10 cellular contexts compared by ENCODE assay signal in the genomic region with DNA sequence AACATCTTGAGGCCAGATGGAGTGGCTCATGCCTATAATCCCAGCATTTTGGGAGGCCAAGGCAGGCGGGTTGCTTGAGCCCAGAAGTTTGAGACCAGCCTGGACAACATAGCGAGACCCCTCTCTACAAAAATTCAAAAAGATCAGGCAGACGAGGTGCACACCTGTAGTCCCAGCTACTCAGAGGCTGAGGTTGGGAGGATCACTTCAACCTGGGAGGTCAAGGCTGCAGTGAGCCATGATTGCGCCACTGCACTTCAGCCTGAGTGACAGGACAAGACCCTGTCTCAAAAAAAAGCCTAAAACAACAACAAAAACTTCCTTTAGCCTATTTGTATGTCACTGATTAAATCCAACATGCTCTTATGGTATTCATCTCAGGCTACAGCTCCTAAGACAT. TPM values are rescaled to one million over a fixed set of nuclear protein-coding genes. Genes with fewer than 3 reads are reported as not detected.
A peak's percentile ranks its signal among the peaks of the same experiment; 100 is the strongest.
DNase-seq lines count a peak whose midpoint lies in the region; ATAC-seq and TF ChIP-seq lines count a peak whose summit lies in the region.
"Had no signal": no experiment of that assay in that cellular context is flagged by ENCODE, and none has a peak within 500 bp of the region (broad histone marks: within the 10 kb centered on the region; RNA-seq: fewer than 3 reads in every experiment).

No MANE protein-coding gene starts in this region.

- H3K27ac Mint-ChIP-seq in T-helper 2 cell treated with Interferon-gamma antibody and Interleukin-4, amounts not matched to agents 5 μg/mL and 100 μg/mL, for 36 hours, result peak overlapping the region; percentile 83
- peak overlapping the region; percentile 84 for H3K27ac Mint-ChIP-seq in T-helper 17 cell

- H3K4me3 ChIP-seq in gastroesophageal sphincter (no peak overlapping the region), smooth muscle cell (no peak overlapping the region)

- H3K9ac ChIP-seq in smooth muscle cell (ENCODE audit: low read depth), result no peak overlapping the region

- H4K20me1 ChIP-seq in smooth muscle cell (ENCODE audit: low read depth), result no peaks in the 10 kb centered on the region

- TF ChIP-seq EP300 in gastroesophageal sphincter (IDR thresholded peaks at IDR 0.05), result no peak

- TF ChIP-seq CTCF in gastroesophageal sphincter (IDR thresholded peaks at IDR 0.05), result no peak
- no peak for TF ChIP-seq CTCF in smooth muscle cell (IDR thresholded peaks at IDR 0.05; ENCODE audit: borderline replicate concordance, insufficient read depth, poor library complexity, severe bottlenecking)

- H3K4me2 ChIP-seq in smooth muscle cell, result no peak overlapping the region

- DNase-seq in T-helper 2 cell treated with Interferon-gamma antibody and Interleukin-4, amounts not matched to agents 5 μg/mL and 100 μg/mL, for 36 hours (ENCODE audit: low spot score), result no peak
- DNase-seq in T-helper 2 cell (no peak), T-helper 17 cell (no peak), smooth muscle cell (lab: John Stamatoyannopoulos, UW; ENCODE audit: unreplicated experiment) (no peak), NCI-H345 (lab: John Stamatoyannopoulos, UW) (no peak), NOMO-1 (lab: John Stamatoyannopoulos, UW; ENCODE audit: unreplicated experiment in 2 of 2) (no peak)
- DNase-seq: NCI-H187 had no signal

- TF ChIP-seq POLR2A in gastroesophageal sphincter (IDR thresholded peaks at IDR 0.05), result no peak

- H3K27me3 ChIP-seq in gastroesophageal sphincter, result no peaks in the 10 kb centered on the region
- no peaks in the 10 kb centered on the region for H3K27me3 ChIP-seq in smooth muscle cell (ENCODE audit: low read depth)

- H3K4me1 ChIP-seq in gastroesophageal sphincter, result peaks cover 0 to 15% (median 4%) of the 10 kb centered on the region in 3 donors
- no peaks in the 10 kb centered on the region for H3K4me1 ChIP-seq in smooth muscle cell (ENCODE audit: low read depth)

- H3K79me2 ChIP-seq in smooth muscle cell (ENCODE audit: low read depth), result no peaks in the 10 kb centered on the region

- ATAC-seq in T-helper 17 cell (no peak), gastroesophageal sphincter (no peak), GM21447 (IDR thresholded peaks at IDR 0.05; ENCODE audit: unreplicated experiment) (no peak)

- H3K9me3 ChIP-seq in T-helper 17 cell (ENCODE audit: control insufficient read depth, low read length, poor library complexity, severe bottlenecking) (no peaks in the 10 kb centered on the region), gastroesophageal sphincter (no peaks in the 10 kb centered on the region), smooth muscle cell (replicated peaks; ENCODE audit: low read depth) (no peaks in the 10 kb centered on the region)

- H3K36me3 ChIP-seq in gastroesophageal sphincter, result peaks cover 0 to 14% of the 10 kb centered on the region in 2 donors
- no peaks in the 10 kb centered on the region for H3K36me3 ChIP-seq in smooth muscle cell (ENCODE audit: low read depth)

- H3K27me3 Mint-ChIP-seq in T-helper 2 cell treated with Interferon-gamma antibody and Interleukin-4, amounts not matched to agents 5 μg/mL and 100 μg/mL, for 36 hours (ENCODE audit: low read depth), result peaks cover 8% of the 10 kb centered on the region
- no peaks in the 10 kb centered on the region for H3K27me3 Mint-ChIP-seq in T-helper 17 cell
- H3K27me3 Mint-ChIP-seq: central memory CD8-positive, alpha-beta T cell had no signal

- no peak overlapping the region for H3K4me3 Mint-ChIP-seq in T-helper 2 cell treated with Interferon-gamma antibody and Interleukin-4, amounts not matched to agents 5 μg/mL and 100 μg/mL, for 36 hours
- H3K4me3 Mint-ChIP-seq in T-helper 17 cell, result peak overlapping the region; percentile 74
- H3K4me3 Mint-ChIP-seq: central memory CD8-positive, alpha-beta T cell had no signal

- WGBS in gastroesophageal sphincter (ENCODE audit: low coverage in 1 of 2), 2 donors, result 72 to 86% methylated on average over 2 of the region's 4 CpGs
- WGBS in smooth muscle cell (ENCODE audit: low lambda C conversion rate), result 93% methylated on average over 4 of the region's 4 CpGs

- peaks cover 19% of the 10 kb centered on the region for H3K4me1 Mint-ChIP-seq in T-helper 2 cell treated with Interferon-gamma antibody and Interleukin-4, amounts not matched to agents 5 μg/mL and 100 μg/mL, for 36 hours (ENCODE audit: low read depth)
- H3K4me1 Mint-ChIP-seq in T-helper 17 cell, result peaks cover 24% of the 10 kb centered on the region

- no peaks in the 10 kb centered on the region for H3F3A ChIP-seq in smooth muscle cell (ENCODE audit: low read depth)

- H3K9me3 Mint-ChIP-seq in T-helper 2 cell treated with Interferon-gamma antibody and Interleukin-4, amounts not matched to agents 5 μg/mL and 100 μg/mL, for 36 hours, result no peaks in the 10 kb centered on the region
- H3K9me3 Mint-ChIP-seq: central memory CD8-positive, alpha-beta T cell had no signal

- H3K27ac ChIP-seq in gastroesophageal sphincter, result peak overlapping the region in 3 of 4 donors; percentile 3 to 46 (median 46)
- no peak overlapping the region for H3K27ac ChIP-seq in smooth muscle cell (ENCODE audit: low read depth)

- H3K36me3 Mint-ChIP-seq in T-helper 2 cell treated with Interferon-gamma antibody and Interleukin-4, amounts not matched to agents 5 μg/mL and 100 μg/mL, for 36 hours (ENCODE audit: low read depth), result peaks cover 15% of the 10 kb centered on the region
- H3K36me3 Mint-ChIP-seq in T-helper 17 cell (ENCODE audit: low read depth), result no peaks in the 10 kb centered on the region

- H2AFZ ChIP-seq in smooth muscle cell (ENCODE audit: low read depth), result peak overlapping the region; percentile 29

RNA-seq across cellular contexts. Expression of a gene that starts 6.8 kb away (rescaled TPM):
- total RNA-seq in T-helper 17 cell (10 to 100 TPM; 25.3 to 35.0 TPM), gastroesophageal sphincter (10 to 100 TPM in 2 of 4 donors, 1 to 10 TPM in 2; 7.2 to 12.0 (median 10.4) TPM), smooth muscle cell (11.0 and 14.5 TPM in 2 replicates)
- polyA plus RNA-seq in smooth muscle cell, result 3.2 and 8.8 TPM in 2 replicates

RNA-seq across cellular contexts. Expression of a gene that starts 14.9 kb away (rescaled TPM):
- 1 to 10 TPM; 2.2 to 3.1 TPM for total RNA-seq in T-helper 17 cell
- 10 to 100 TPM in 3 of 4 donors, 1 to 10 TPM in 1; 9.6 to 20.9 (median 14.0) TPM for total RNA-seq in gastroesophageal sphincter
- 3.3 and 3.5 TPM in 2 replicates for total RNA-seq in smooth muscle cell
- 0.78 and 2.9 TPM in 2 replicates for polyA plus RNA-seq in smooth muscle cell
